8 cellular contexts compared by ENCODE assay signal in the genomic region with DNA sequence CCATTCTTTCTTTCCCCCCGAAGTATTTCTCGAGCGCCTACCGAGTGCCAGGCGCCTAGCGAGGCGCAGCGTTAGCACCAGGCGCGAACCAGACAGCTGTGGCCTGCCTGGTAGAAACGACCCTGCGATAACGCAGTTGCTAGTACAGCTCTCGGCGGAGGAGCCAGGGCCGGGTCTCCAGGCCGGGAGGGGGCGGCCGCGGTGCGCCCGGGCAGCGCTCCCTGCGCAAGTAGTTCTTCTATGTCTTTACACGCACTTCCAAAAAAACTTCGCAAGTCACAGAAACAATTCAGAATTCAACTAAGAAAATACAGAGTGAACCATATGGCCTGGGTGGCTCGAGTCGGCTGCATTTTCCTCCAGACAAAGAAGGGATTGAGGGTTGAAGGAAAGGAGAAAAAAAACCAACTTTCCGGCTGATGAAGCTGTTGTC. TPM values are rescaled to one million over a fixed set of nuclear protein-coding genes. Genes with fewer than 3 reads are reported as not detected.
DNase-seq lines count a peak whose midpoint lies in the region; ATAC-seq and TF ChIP-seq lines count a peak whose summit lies in the region.

No MANE protein-coding gene starts in this region.

- peaks cover 42% of the 10 kb centered on the region for H3K27me3 ChIP-seq in BJ (ENCODE audit: control insufficient read depth, insufficient read depth, low read length)

- DNase-seq in BJ (ENCODE audit: low read depth) (no peak), fibroblast of villous mesenchyme (ENCODE audit: low read depth) (peak; percentile 50), retinal pigment epithelial cell (ENCODE audit: low read depth) (no peak), NCI-H1048 (lab: John Stamatoyannopoulos, UW) (no peak), NCI-H146 (lab: John Stamatoyannopoulos, UW) (no peak)
- DNase-seq in activated CD4-positive, alpha-beta T cell treated with anti-CD3 and anti-CD28 coated beads, Interleukin-2, amount 50 U/mL, for 48 hours: peak; percentile 43 to 52

- CTCF ChIA-PET in BJ (lab: Yijun Ruan, JAX): interaction anchor here (0.7 to 3.7 kb wide), 6 partner anchors 8 to 193 kb away, joined by 3 to 24 read pairs (median 4); no protein-coding TSS in a partner anchor

- ATAC-seq in GM19395 (IDR thresholded peaks at IDR 0.05; ENCODE audit: unreplicated experiment) (peak; percentile 43), HG03469 (IDR thresholded peaks at IDR 0.05; ENCODE audit: unreplicated experiment) (peak; percentile 27)

- TF ChIP-seq CTCF in BJ (IDR thresholded peaks at IDR 0.05; ENCODE audit: insufficient read depth, low read depth, low read length) (peak; percentile 18; the same call in 1 of the 2 replicates), fibroblast of villous mesenchyme (IDR thresholded peaks at IDR 0.05; ENCODE audit: insufficient read depth, low read depth, low read length) (peak; percentile 51), retinal pigment epithelial cell (conservative IDR thresholded peaks at IDR 0.05; ENCODE audit: low read depth, low read length) (peak; percentile 32)

- H3K36me3 ChIP-seq in BJ (ENCODE audit: control insufficient read depth, insufficient read depth, low read length): no peaks in the 10 kb centered on the region

- POLR2A ChIA-PET in BJ (lab: Charles Lee): no interaction called here

- H3K4me3 ChIP-seq in BJ (ENCODE audit: low read depth, low read length) (no peak overlapping the region), fibroblast of villous mesenchyme (ENCODE audit: low read depth, low read length) (peak overlapping the region; percentile 53), retinal pigment epithelial cell (ENCODE audit: low read length) (peak overlapping the region; percentile 42)

RNA-seq across cellular contexts. Expression of a gene that starts 7.0 kb away (rescaled TPM):
- not detected in 2 replicates for polyA plus RNA-seq in BJ (2011; rRNA removed)
- polyA minus RNA-seq in BJ (2011; rRNA and poly(A)+ RNA removed): not detected in 2 replicates
- total RNA-seq in fibroblast of villous mesenchyme: not detected in 2 replicates

Comparison
In these comparisons a context has a peak if more than half of its experiments do, and no peak if none do; other contexts are left out.
1. DNase-seq: peak in activated CD4-positive, alpha-beta T cell treated with anti-CD3 and anti-CD28 coated beads, Interleukin-2, amount 50 U/mL, for 48 hours (2 of 2) and fibroblast of villous mesenchyme (single experiment); none in BJ (single experiment), retinal pigment epithelial cell (single experiment), NCI-H1048 (single experiment) and NCI-H146 (single experiment).
2. Peak in every context shown above with its lines, with median percentiles within 50 percentile points of each other: CTCF ChIP-seq.